ENCODE assay signal across 16 cellular contexts in genomic region chr20:58713801-58714339, GRCh38. TPM values are rescaled to one million over a fixed set of nuclear protein-coding genes. Genes with fewer than 3 reads are reported as not detected.
DNase-seq lines count a peak whose midpoint lies in the region; ATAC-seq, FAIRE-seq and TF ChIP-seq lines count a peak whose summit lies in the region.
"Had no signal": no experiment of that assay in that cellular context is flagged by ENCODE, and none has a peak within 500 bp of the region (broad histone marks: within the 10 kb centered on the region; RNA-seq: fewer than 3 reads in every experiment).

No MANE protein-coding gene starts in this region.

- H3K18ac ChIP-seq in H1 (ENCODE audit: extremely low read depth, low read length): no peak overlapping the region

- CTCF ChIA-PET in H1 (lab: Charles Lee; ENCODE audit: partially characterized antibody): interaction anchor here (0.6 to 4.3 kb wide), 5 partner anchors 14 to 231 kb away, joined by 3 to 16 read pairs (median 3); partner anchors contain the start of gene STX16

- peak overlapping the region; percentile 39; the same call in 1 of the 2 replicates for H2AK5ac ChIP-seq in H1 (ENCODE audit: low read depth, low read length)

- TF ChIP-seq CTCF in H1 (IDR thresholded peaks at IDR 0.05; ENCODE audit: control extremely low read depth in 1 of 3, insufficient read depth in 1 of 3, low read depth in 1 of 3, low read length in 3 of 3) (no peak), pancreas (IDR thresholded peaks at IDR 0.05) (no peak)

- no peak overlapping the region for H2BK20ac ChIP-seq in H1 (ENCODE audit: low read length)

- no peak overlapping the region for H3K9ac ChIP-seq in H1 (replicated peaks in 1 of 4; ENCODE audit: extremely low read depth in 1 of 4, low read depth in 3 of 4, low read length in 3 of 4)

- H3K36me3 ChIP-seq in H1 (ENCODE audit: control insufficient read depth in 2 of 4, insufficient read depth in 4 of 4, low read length in 3 of 4): no peaks in the 10 kb centered on the region
- H3K36me3 ChIP-seq in pancreas: peaks cover 0 to 5% (median 0%) of the 10 kb centered on the region in 3 donors

- H4K5ac ChIP-seq in H1 (ENCODE audit: insufficient read length, low read depth, low read length): no peak overlapping the region

- POLR2A ChIA-PET in H1 (lab: Charles Lee; ENCODE audit: partially characterized antibody): interaction anchor here (0.9 to 10.9 kb wide), 9 partner anchors 9 to 120 kb away, joined by 3 to 188 read pairs (median 4); partner anchors contain the start of gene STX16

- no peaks in the 10 kb centered on the region for H3K27me3 ChIP-seq in H1 (replicated peaks in 1 of 4; ENCODE audit: control insufficient read depth in 3 of 4, extremely low read depth in 1 of 4, insufficient read depth in 3 of 4, low read length in 3 of 4)
- H3K27me3 ChIP-seq in pancreas: no peaks in the 10 kb centered on the region
- H3K27me3 ChIP-seq: neutrophil had no signal

- WGBS in H1 (ENCODE audit: extremely low coverage in 1 of 2, insufficient coverage in 1 of 2, insufficient read length in 1 of 2, insufficient replicate concordance in 2 of 2, low coverage in 1 of 2, low lambda C conversion rate in 2 of 2, missing lambda C conversion rate in 1 of 2), 2 experiments: 94% methylated on average over 24 of the region's 24 CpGs; no CpG with 5 or more reads in 1 of the 2 experiments
- 92 to 94% methylated on average over 24 of the region's 24 CpGs for whole genome bisulfite sequencing in pancreas, 2 donors

- peaks cover 0 to under 1% of the 10 kb centered on the region in 2 experiments for H4K20me1 ChIP-seq in H1 (replicated peaks in 1 of 2; ENCODE audit: control insufficient read depth in 1 of 2, insufficient read depth in 2 of 2, low read length in 2 of 2)

- intact Hi-C loops in pancreas (cut with DNase I): no loop called here

- no peak overlapping the region for H3K27ac ChIP-seq in H1 (ENCODE audit: low read depth, low read length)
- no peak overlapping the region for H3K27ac ChIP-seq in pancreas
- H3K27ac ChIP-seq: lower lobe of right lung, neutrophil had no signal

- no peak overlapping the region for H3K56ac ChIP-seq in H1 (replicated peaks; ENCODE audit: insufficient read length, low read depth, low read length)

- TF ChIP-seq POLR2A in GM12892 (IDR thresholded peaks at IDR 0.05; ENCODE audit: low read depth, low read length): no peak
- TF ChIP-seq POLR2A in H1 (IDR thresholded peaks at IDR 0.05; ENCODE audit: control extremely low read depth in 1 of 2, low read depth in 2 of 2, low read length in 2 of 2): no peak

- no peak overlapping the region for H2BK12ac ChIP-seq in H1 (ENCODE audit: low read depth, low read length)

- peak overlapping the region; percentile 68; the same call in 1 of the 2 replicates for H4K8ac ChIP-seq in H1 (ENCODE audit: extremely low read depth, insufficient read depth, low read length)

- no peak overlapping the region for H4K91ac ChIP-seq in H1 (replicated peaks; ENCODE audit: insufficient read length, low read length)

- H3K79me1 ChIP-seq in H1 (ENCODE audit: low read depth, low read length): no peaks in the 10 kb centered on the region

- FAIRE-seq in GM12892 (lab: Jason Lieb, UNC) (no peak), H1 (lab: Jason Lieb, UNC) (no peak), pancreas (lab: Jason Lieb, UNC) (no peak), GM19239 (lab: Jason Lieb, UNC) (no peak)
- FAIRE-seq: A204.1 had no signal

- no peak overlapping the region for H2BK5ac ChIP-seq in H1 (ENCODE audit: low read depth, low read length)

- ATAC-seq in pancreas (no peak), GM21390 (IDR thresholded peaks at IDR 0.05; ENCODE audit: unreplicated experiment) (no peak), GM21360 (IDR thresholded peaks at IDR 0.05; ENCODE audit: unreplicated experiment) (no peak)
- ATAC-seq: CD8-positive, alpha-beta T cell; lower lobe of right lung had no signal

- H3K14ac ChIP-seq in H1 (ENCODE audit: insufficient read length): no peak overlapping the region

- no peak overlapping the region for H2BK15ac ChIP-seq in H1 (ENCODE audit: low read length)

- H3K4me3 ChIP-seq in H1 (ENCODE audit: extremely low read depth in 1 of 4, insufficient read depth in 2 of 4, low read depth in 3 of 4, low read length in 4 of 4) (no peak overlapping the region), pancreas (no peak overlapping the region)
- H3K4me3 ChIP-seq: lower lobe of right lung had no signal

- TF ChIP-seq EP300 in H1 (IDR thresholded peaks at IDR 0.05; ENCODE audit: borderline replicate concordance in 1 of 2, low read depth in 2 of 2, low read length in 2 of 2): no peak

- H3K23me2 ChIP-seq in H1 (ENCODE audit: low read depth, low read length): no peaks in the 10 kb centered on the region

- H3K23ac ChIP-seq in H1 (ENCODE audit: insufficient read length): no peak overlapping the region

- H3K4ac ChIP-seq in H1 (replicated peaks; ENCODE audit: insufficient read length, low read depth, low read length): no peak overlapping the region

- no peaks in the 10 kb centered on the region for H3K79me2 ChIP-seq in H1 (ENCODE audit: control insufficient read depth in 1 of 2, insufficient read depth in 2 of 2, low read length in 2 of 2)

- TF ChIP-seq RAD21 in H1 (IDR thresholded peaks at IDR 0.05 in 1 of 2, conservative IDR thresholded peaks at IDR 0.05 in 1 of 2; ENCODE audit: low read depth in 2 of 2, low read length in 2 of 2): no peak

- H3K4me2 ChIP-seq in H1 (ENCODE audit: insufficient read depth in 1 of 2, low read depth in 2 of 2, low read length in 2 of 2): no peak overlapping the region

- no peak overlapping the region for H2BK120ac ChIP-seq in H1 (replicated peaks; ENCODE audit: low read depth, low read length)

- DNase-seq in activated CD4-positive, alpha-beta T cell treated with anti-CD3 and anti-CD28 coated beads for 1 hour: peak; percentile 6
- DNase-seq in activated CD4-positive, alpha-beta T cell treated with anti-CD3 and anti-CD28 coated beads for 4 hours: no peak
- peak; percentile 7 for DNase-seq in GM12892 (ENCODE audit: insufficient read length)
- no peak for DNase-seq in H1 (ENCODE audit: low read depth in 1 of 2, low spot score in 2 of 2)
- peak in 4 of 6 donors; percentile 7 to 67 (median 34) for DNase-seq in pancreas
- no peak for DNase-seq in GM19239 (ENCODE audit: insufficient read length, low spot score)
- DNase-seq: activated CD4-positive, CD25-positive, alpha-beta regulatory T cell; caudate nucleus; GDM1; lower lobe of right lung; NCI-H2227 treated with DMSO at 0.1 percent for 48 hours had no signal

- no peak overlapping the region for H2AFZ ChIP-seq in H1 (ENCODE audit: low read length)

- H3K9me3 ChIP-seq in H1 (ENCODE audit: insufficient read depth in 2 of 2, low read depth in 1 of 2, low read length in 1 of 2) (no peaks in the 10 kb centered on the region), pancreas (no peaks in the 10 kb centered on the region)
- H3K9me3 ChIP-seq: lower lobe of right lung, neutrophil had no signal

- H3K4me1 ChIP-seq in H1 (replicated peaks in 1 of 4; ENCODE audit: control insufficient read depth in 3 of 4, insufficient read depth in 4 of 4, low read length in 3 of 4) (no peaks in the 10 kb centered on the region; a peak in 2 of 7 replicates), pancreas (no peaks in the 10 kb centered on the region)
- H3K4me1 ChIP-seq: lower lobe of right lung had no signal

TF ChIP-seq in H1, 55 proteins besides CTCF, POLR2A, EP300 and RAD21 (continues in another document):
- TF ChIP-seq BCL11A (IDR thresholded peaks at IDR 0.05; ENCODE audit: low read depth in 2 of 2, low read length in 2 of 2) (no peak), EZH2 (IDR thresholded peaks at IDR 0.05; ENCODE audit: low read depth, low read length, severe bottlenecking) (no peak), USF2 (IDR thresholded peaks at IDR 0.05; ENCODE audit: low read length) (no peak), CREB1 (IDR thresholded peaks at IDR 0.05) (no peak), SP2 (IDR thresholded peaks at IDR 0.05; ENCODE audit: low read length) (no peak), NRF1 (IDR thresholded peaks at IDR 0.05; ENCODE audit: low read depth, low read length) (no peak), GABPA (IDR thresholded peaks at IDR 0.05; ENCODE audit: borderline replicate concordance, insufficient read depth, low read length) (no peak), YY1 (IDR thresholded peaks at IDR 0.05; ENCODE audit: low read depth, low read length) (no peak), KDM4A (IDR thresholded peaks at IDR 0.05; ENCODE audit: low read depth, low read length, severe bottlenecking) (no peak), NANOG (IDR thresholded peaks at IDR 0.05; ENCODE audit: insufficient read depth, low read depth, low read length, poor library complexity, severe bottlenecking) (no peak), CBX8 (IDR thresholded peaks at IDR 0.05; ENCODE audit: borderline replicate concordance, low read depth, low read length) (no peak), PHF8 (conservative IDR thresholded peaks at IDR 0.05; ENCODE audit: low read depth, low read length) (no peak), CHD1 (IDR thresholded peaks at IDR 0.05; ENCODE audit: low read depth, low read length) (no peak), KDM5A (IDR thresholded peaks at IDR 0.05; ENCODE audit: low read length) (no peak), TEAD4 (IDR thresholded peaks at IDR 0.05; ENCODE audit: low read depth, low read length) (no peak), HDAC2 (IDR thresholded peaks at IDR 0.05; ENCODE audit: borderline replicate concordance in 1 of 2, low read depth in 2 of 2, low read length in 2 of 2) (no peak), EGR1 (IDR thresholded peaks at IDR 0.05; ENCODE audit: borderline replicate concordance, low read depth, low read length) (no peak), SIRT6 (IDR thresholded peaks at IDR 0.05; ENCODE audit: low read length) (no peak)

RNA-seq across cellular contexts. Expression of gene NPEPL1, which starts 21.3 kb away (rescaled TPM):
- polyA plus RNA-seq in GM12892 (2012; ENCODE audit: missing spikeins): 16.0 TPM
- total RNA-seq in H1 (2021; fragmentation: NEBNext Ultra II Directional; extraction: Animal tissue kit (Norgen Biotek cat#: 25700)): 26.7 and 26.8 TPM in 2 replicates
- polyA plus RNA-seq in H1 (2011; rRNA removed) (12.4 and 26.3 TPM in 2 replicates), pancreas (10 to 100 TPM; 73.8 to 77.8 TPM)
- 20.2 TPM for polyA plus RNA-seq in H1 (2011; cell fraction: cytosol; rRNA removed)
- polyA plus RNA-seq in H1 (2011; cell fraction: nucleus; rRNA removed): 166 TPM
- 30.4 to 43.7 TPM (median 40.6 TPM) in 4 replicates for polyA plus RNA-seq in H1 (2012, experiment 1 of 2)
- polyA plus RNA-seq in H1 (2012, experiment 2 of 2): 20.7 TPM
- 16.9 TPM for polyA plus RNA-seq in H1 (2013, experiment 1 of 2)
- 14.3 TPM for polyA plus RNA-seq in H1 (2013, experiment 2 of 2)
- 7.0 and 9.4 TPM in 2 replicates for polyA minus RNA-seq in H1 (2011; rRNA and poly(A)+ RNA removed)
- 9.7 TPM for polyA minus RNA-seq in H1 (2011; cell fraction: cytosol; rRNA and poly(A)+ RNA removed)
- polyA minus RNA-seq in H1 (2011; cell fraction: nucleus; rRNA and poly(A)+ RNA removed): 37.9 TPM
- total RNA-seq in pancreas: 10 to 100 TPM; 12.4 to 18.1 (median 17.3) TPM

Comparison
In these comparisons a context has a peak if more than half of its experiments do, and no peak if none do; other contexts are left out.
1. DNase-seq: peak in activated CD4-positive, alpha-beta T cell treated with anti-CD3 and anti-CD28 coated beads for 1 hour (single experiment), GM12892 (single experiment) and pancreas (4 of 6); none in activated CD4-positive, alpha-beta T cell treated with anti-CD3 and anti-CD28 coated beads for 4 hours (0 of 2), H1 (0 of 2) and GM19239 (single experiment).